Comparison of ENCODE assay signal across 19 cellular contexts in genomic region chr12:67794151-67794550, GRCh38.
DNase-seq lines count a peak whose midpoint lies in the region; ATAC-seq and TF ChIP-seq lines count a peak whose summit lies in the region.
"Had no signal": no experiment of that assay in that cellular context is flagged by ENCODE, and none has a peak within 500 bp of the region (broad histone marks: within the 10 kb centered on the region; RNA-seq: fewer than 3 reads in every experiment).

No MANE protein-coding gene starts in this region.

- no peak overlapping the region for H3K4me3 ChIP-seq in AG04449 (ENCODE audit: low read depth, low read length)
- H3K4me3 ChIP-seq in choroid plexus epithelial cell (ENCODE audit: low read depth, low read length): no peak overlapping the region
- H3K4me3 ChIP-seq: Peyer's patch had no signal

- ATAC-seq in HG02840 (IDR thresholded peaks at IDR 0.05; ENCODE audit: low FRiP score, unreplicated experiment): no peak
- ATAC-seq in activated CD8-positive, alpha-beta T cell treated with anti-CD3 and anti-CD28 coated beads for 36 hours: no peak

- CTCF ChIA-PET in AG04449 (lab: Yijun Ruan, JAX): interaction anchor here (1.1 kb wide), 2 partner anchors 11 to 136 kb away, joined by 3 read pairs; no protein-coding TSS in a partner anchor
- CTCF ChIA-PET in activated CD8-positive, alpha-beta T cell treated with anti-CD3 and anti-CD28 coated beads for 36 hours (lab: Charles Lee): no interaction called here

- H3K4me3 Mint-ChIP-seq in activated CD8-positive, alpha-beta T cell treated with anti-CD3 and anti-CD28 coated beads for 36 hours: no peak overlapping the region
- H3K4me3 Mint-ChIP-seq: CD8-positive, alpha-beta memory T cell had no signal

- H3K27ac Mint-ChIP-seq in activated CD8-positive, alpha-beta T cell treated with anti-CD3 and anti-CD28 coated beads for 36 hours: no peak overlapping the region
- H3K27ac Mint-ChIP-seq: CD8-positive, alpha-beta memory T cell had no signal

- POLR2A ChIA-PET in AG04449 (lab: Yijun Ruan, JAX): no interaction called here
- POLR2A ChIA-PET in activated CD8-positive, alpha-beta T cell treated with anti-CD3 and anti-CD28 coated beads for 36 hours (lab: Charles Lee): no interaction called here

- H3K4me1 Mint-ChIP-seq in activated CD8-positive, alpha-beta T cell treated with anti-CD3 and anti-CD28 coated beads for 36 hours (ENCODE audit: low read depth): peaks cover 9% of the 10 kb centered on the region

- H3K27me3 Mint-ChIP-seq in activated CD8-positive, alpha-beta T cell treated with anti-CD3 and anti-CD28 coated beads for 36 hours: peaks cover 2% of the 10 kb centered on the region

- in situ Hi-C loops in G401 (cut with HindIII; ENCODE audit: low sequenced_read_pairs): no loop called here

- DNase-seq in AG04449 (ENCODE audit: low read depth, low spot score) (peak; percentile 71), HS-5 (ENCODE audit: low read depth) (peak; percentile 22), choroid plexus epithelial cell (ENCODE audit: low read depth) (peak; percentile 62), fibroblast of the conjunctiva (ENCODE audit: low read depth) (peak; percentile 63), G401 (ENCODE audit: low spot score) (no peak), nucleus accumbens (lab: John Stamatoyannopoulos, UW) (no peak)
- no peak for DNase-seq in activated CD8-positive, alpha-beta T cell treated with anti-CD3 and anti-CD28 coated beads for 36 hours
- DNase-seq: ACHN; Calu3; CD8-positive, alpha-beta memory T cell; DMS153; KG1; NCI-H1105; NCI-H146; NCI-H2081 treated with DMSO at 0.1 percent for 48 hours; NCI-H446; NCI-H526; Peyer's patch had no signal

- no peak for TF ChIP-seq CTCF in AG04449 (IDR thresholded peaks at IDR 0.05; ENCODE audit: insufficient read depth, low read length, missing control alignments)
- no peak for TF ChIP-seq CTCF in choroid plexus epithelial cell (conservative IDR thresholded peaks at IDR 0.05; ENCODE audit: low read depth, low read length)
- TF ChIP-seq CTCF in activated CD8-positive, alpha-beta T cell treated with anti-CD3 and anti-CD28 coated beads for 36 hours (IDR thresholded peaks at IDR 0.05): no peak

- H3K36me3 Mint-ChIP-seq in activated CD8-positive, alpha-beta T cell treated with anti-CD3 and anti-CD28 coated beads for 36 hours (ENCODE audit: low read depth): no peaks in the 10 kb centered on the region

- intact Hi-C loops in activated CD8-positive, alpha-beta T cell treated with anti-CD3 and anti-CD28 coated beads for 36 hours (cut with micrococcal nuclease): no loop called here

- H3K9me3 Mint-ChIP-seq in activated CD8-positive, alpha-beta T cell treated with anti-CD3 and anti-CD28 coated beads for 36 hours: peaks cover 11% of the 10 kb centered on the region

Comparison
In these comparisons a context has a peak if more than half of its experiments do, and no peak if none do; other contexts are left out.
1. DNase-seq: peak in AG04449 (single experiment), HS-5 (single experiment), choroid plexus epithelial cell (single experiment) and fibroblast of the conjunctiva (single experiment); none in G401 (single experiment), activated CD8-positive, alpha-beta T cell treated with anti-CD3 and anti-CD28 coated beads for 36 hours (single experiment) and nucleus accumbens (0 of 56).